28 cellular contexts compared by ENCODE assay signal in the genomic region with DNA sequence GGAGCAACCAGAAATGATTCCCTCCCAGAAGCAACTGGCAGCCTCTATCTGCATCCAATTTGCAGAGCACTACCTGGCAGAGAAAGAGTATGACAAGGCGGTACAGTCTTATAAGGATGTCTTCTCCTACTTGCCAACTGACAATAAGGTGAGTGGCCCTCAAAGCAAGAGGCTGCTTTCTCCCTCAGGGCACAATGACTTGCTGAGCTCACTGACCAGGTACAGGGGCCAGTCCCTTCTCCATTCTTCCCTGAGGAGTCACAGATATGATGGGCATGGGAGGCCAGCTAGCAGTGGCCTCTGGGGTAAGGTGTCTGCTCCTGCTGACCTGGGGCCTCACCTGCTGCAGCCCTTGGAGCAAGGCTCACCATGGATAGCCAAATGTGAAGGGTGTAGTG. TPM values are rescaled to one million over a fixed set of nuclear protein-coding genes. Genes with fewer than 3 reads are reported as not detected.
"Had no signal": no experiment of that assay in that cellular context is flagged by ENCODE, and none has a peak within 500 bp of the region (broad histone marks: within the 10 kb centered on the region; RNA-seq: fewer than 3 reads in every experiment).

No MANE protein-coding gene starts in this region.

- ATAC-seq: activated CD8-positive, alpha-beta T cell treated with anti-CD3 and anti-CD28 coated beads, Interleukin-2, amount 10 ng/mL, durations not matched to agents 7 days and 5 days; left colon; naive thymus-derived CD4-positive, alpha-beta T cell; sciatic nerve had no signal

- H3K27ac ChIP-seq: adrenal gland, ascending aorta, brain microvascular endothelial cell, coronary artery, neural progenitor cell, transverse colon had no signal

- H3K9me3 Mint-ChIP-seq: activated B cell treated with CpG ODN at 0.5 μM for 24 hours; activated T-cell treated with anti-CD3 and anti-CD28 coated beads, Interleukin-2, amount 50 U/mL, for 24 hours; activated T-helper 2 cell treated with anti-CD3 and anti-CD28 coated beads, Interferon-gamma antibody, Interleukin-2, Interleukin-4, amounts not matched to agents 10 μg/mL and 5 μg/mL and 100 μg/mL, durations not matched to agents 14 hours and 24 hours and 36 hours; endodermal cell; naive thymus-derived CD4-positive, alpha-beta T cell; neural progenitor cell; stimulated activated naive B cell treated with anti-CD40 and anti-IgM and Interleukin-4, amounts not matched to agents 10 μg/mL and 1 μg/mL and 100 μg/mL, for 72 hours; T-helper 1 cell treated with Interleukin-12 subunit alpha and Interleukin-12 subunit beta and Interleukin-4 antibody, amounts not matched to agents 30 μg/mL and 1 μg/mL, for 36 hours had no signal

- H3K27ac Mint-ChIP-seq: activated B cell treated with CpG ODN at 0.5 μM for 24 hours; activated CD8-positive, alpha-beta T cell treated with anti-CD3 and anti-CD28 coated beads, Interleukin-2, amount 10 ng/mL, durations not matched to agents 7 days and 5 days; activated T-cell treated with anti-CD3 and anti-CD28 coated beads, Interleukin-2, amount 50 U/mL, for 24 hours; activated T-helper 2 cell treated with anti-CD3 and anti-CD28 coated beads, Interferon-gamma antibody, Interleukin-2, Interleukin-4, amounts not matched to agents 10 μg/mL and 5 μg/mL and 100 μg/mL, durations not matched to agents 14 hours and 24 hours and 36 hours; endodermal cell; neural progenitor cell; stimulated activated naive B cell treated with anti-CD40 and anti-IgM and Interleukin-4, amounts not matched to agents 10 μg/mL and 1 μg/mL and 100 μg/mL, for 72 hours; T-helper 1 cell treated with Interleukin-12 subunit alpha and Interleukin-12 subunit beta and Interleukin-4 antibody, amounts not matched to agents 30 μg/mL and 1 μg/mL, for 36 hours had no signal

- DNase-seq: activated B cell treated with CpG ODN at 0.5 μM for 24 hours; activated CD4-positive, alpha-beta T cell treated with anti-CD3 and anti-CD28 coated beads, Interleukin-2, amount 50 U/mL, for 1 hour; activated CD8-positive, alpha-beta T cell treated with anti-CD3 and anti-CD28 coated beads, Interleukin-2, amount 10 ng/mL, durations not matched to agents 7 days and 5 days; activated naive CD4-positive, alpha-beta T cell; activated T-cell treated with anti-CD3 and anti-CD28 coated beads, Interleukin-2, amount 50 U/mL, for 24 hours; adrenal gland; brain microvascular endothelial cell; endodermal cell; foreskin melanocyte; glutamatergic neuron; hypothalamus; naive thymus-derived CD4-positive, alpha-beta T cell; stimulated activated CD4-positive, alpha-beta T cell treated with anti-CD3 and anti-CD28 coated beads, Interleukin-2, amount 100 ng/mL, for 48 hours; stimulated activated CD8-positive, alpha-beta memory T cell treated with anti-CD3 and anti-CD28 coated beads, Interleukin-4, amount 100 ng/mL, for 48 hours; stimulated activated naive B cell treated with anti-CD40 and anti-IgM and Interleukin-4, amounts not matched to agents 10 μg/mL and 1 μg/mL and 100 μg/mL, for 72 hours; transverse colon had no signal

- H3K4me2 ChIP-seq: neural progenitor cell, smooth muscle cell had no signal

- H3K27me3 ChIP-seq: adrenal gland, ascending aorta, brain microvascular endothelial cell, neural progenitor cell, transverse colon had no signal

- H3K4me3 ChIP-seq: adrenal gland, ascending aorta, coronary artery, lung, neural progenitor cell, smooth muscle cell, transverse colon had no signal

- H3K9me3 ChIP-seq: adrenal gland, ascending aorta, transverse colon had no signal

- H3K4me1 ChIP-seq: adrenal gland, ascending aorta, neural progenitor cell, transverse colon had no signal

- H2AFZ ChIP-seq: neural progenitor cell had no signal

- H3K4me3 Mint-ChIP-seq: activated B cell treated with CpG ODN at 0.5 μM for 24 hours; activated CD8-positive, alpha-beta T cell treated with anti-CD3 and anti-CD28 coated beads, Interleukin-2, amount 10 ng/mL, durations not matched to agents 7 days and 5 days; activated naive CD8-positive, alpha-beta T cell; activated T-cell treated with anti-CD3 and anti-CD28 coated beads, Interleukin-2, amount 50 U/mL, for 24 hours; endodermal cell; neural progenitor cell; stimulated activated naive B cell treated with anti-CD40 and anti-IgM and Interleukin-4, amounts not matched to agents 10 μg/mL and 1 μg/mL and 100 μg/mL, for 72 hours; T-helper 1 cell treated with Interleukin-12 subunit alpha and Interleukin-12 subunit beta and Interleukin-4 antibody, amounts not matched to agents 30 μg/mL and 1 μg/mL, for 36 hours had no signal

- H3K9ac ChIP-seq: neural progenitor cell had no signal

- H3K36me3 ChIP-seq: adrenal gland, brain microvascular endothelial cell, neural progenitor cell, transverse colon had no signal

- H3K27me3 Mint-ChIP-seq: activated B cell treated with CpG ODN at 0.5 μM for 24 hours; activated naive CD8-positive, alpha-beta T cell; activated T-cell treated with anti-CD3 and anti-CD28 coated beads, Interleukin-2, amount 50 U/mL, for 24 hours; naive thymus-derived CD4-positive, alpha-beta T cell; stimulated activated naive B cell treated with anti-CD40 and anti-IgM and Interleukin-4, amounts not matched to agents 10 μg/mL and 1 μg/mL and 100 μg/mL, for 72 hours had no signal

RNA-seq across cellular contexts. Expression of a gene that starts 59.3 kb away (rescaled TPM):
- total RNA-seq: activated CD8-positive, alpha-beta T cell treated with anti-CD3 and anti-CD28 coated beads, Interleukin-2, amount 10 ng/mL, durations not matched to agents 7 days and 5 days; ascending aorta; endodermal cell; left colon; renal cortical epithelial cell; temporal lobe had no signal
- polyA plus RNA-seq: naive thymus-derived CD4-positive, alpha-beta T cell had no signal
